Comparison of ENCODE assay signal across 1 cellular context in the genomic region with DNA sequence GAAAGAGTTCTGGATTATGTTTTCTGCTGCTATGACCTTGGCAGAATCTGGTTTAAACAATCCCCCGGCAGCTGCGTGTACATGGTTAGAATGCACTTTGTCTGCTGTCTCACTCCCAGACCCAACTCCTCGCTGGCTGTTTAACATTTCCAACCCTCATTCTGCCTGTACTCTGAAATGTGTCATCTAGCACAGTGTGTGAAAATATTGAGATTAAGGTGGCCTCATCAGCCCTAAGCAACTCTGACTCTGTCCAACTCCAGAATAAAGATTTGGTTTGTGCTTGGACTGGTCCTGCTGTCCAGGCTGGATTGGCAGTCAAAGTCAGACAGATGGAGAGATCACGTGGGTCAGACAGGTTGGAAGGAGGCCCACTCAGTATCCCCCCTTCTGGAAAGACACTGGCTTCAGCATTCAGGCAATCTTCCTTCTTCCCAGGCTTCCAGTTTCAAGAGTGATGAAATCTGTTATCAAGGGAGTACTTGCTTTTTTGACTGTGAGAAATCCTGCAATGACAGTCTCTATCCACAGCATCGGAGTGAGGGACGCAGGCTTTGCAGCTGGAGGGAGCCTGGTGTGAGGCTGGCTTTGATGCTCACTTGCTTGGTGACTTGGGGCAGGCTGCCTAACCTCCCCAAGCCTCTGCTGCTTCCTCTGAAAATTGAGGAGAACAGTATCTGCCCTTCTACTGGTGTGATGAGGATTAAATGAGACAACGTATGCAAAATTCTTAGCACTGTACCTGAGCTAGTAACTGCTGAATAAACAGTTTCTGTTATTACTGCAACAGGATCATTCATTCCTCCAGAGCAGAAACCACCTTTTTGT.
TF ChIP-seq lines count a peak whose summit lies in the region.

No MANE protein-coding gene starts in this region.

TF ChIP-seq in IMR-90, 13 proteins besides CTCF, POLR2A, EP300 and RAD21 (continued from another document):
- TF ChIP-seq ELK1 (IDR thresholded peaks at IDR 0.05; ENCODE audit: borderline replicate concordance, low read depth, low read length) (no peak), BHLHE40 (IDR thresholded peaks at IDR 0.05; ENCODE audit: low read depth, low read length) (no peak), RCOR1 (IDR thresholded peaks at IDR 0.05; ENCODE audit: insufficient replicate concordance, low read length) (no peak)
